In the genomic region with DNA sequence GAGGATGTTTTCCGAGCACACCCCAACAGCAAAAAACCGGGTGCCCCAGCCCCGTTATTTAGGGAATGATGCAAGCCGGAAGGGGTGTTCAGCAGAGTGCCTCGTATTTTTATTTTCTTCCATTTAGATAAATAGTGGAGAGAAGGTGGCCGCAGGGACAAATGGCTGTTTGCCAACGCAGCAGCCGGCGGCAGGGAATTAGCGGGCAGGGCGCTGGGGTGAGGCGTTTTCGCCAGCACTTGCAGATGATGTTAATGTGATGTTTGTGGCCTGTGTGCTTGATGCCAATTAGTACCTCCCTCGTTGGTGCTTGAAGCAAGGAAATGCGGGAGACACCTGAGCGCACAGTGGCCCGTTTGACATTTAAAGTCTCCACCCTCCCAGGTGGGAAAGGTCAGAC, we compare ENCODE assay signal across 1 cellular context.
TF ChIP-seq lines count a peak whose summit lies in the region.

No MANE protein-coding gene starts in this region.

TF ChIP-seq in WTC11, 78 proteins besides CTCF, POLR2A, EP300 and RAD21 (continued from another document):
- TF ChIP-seq, protein P1, sequence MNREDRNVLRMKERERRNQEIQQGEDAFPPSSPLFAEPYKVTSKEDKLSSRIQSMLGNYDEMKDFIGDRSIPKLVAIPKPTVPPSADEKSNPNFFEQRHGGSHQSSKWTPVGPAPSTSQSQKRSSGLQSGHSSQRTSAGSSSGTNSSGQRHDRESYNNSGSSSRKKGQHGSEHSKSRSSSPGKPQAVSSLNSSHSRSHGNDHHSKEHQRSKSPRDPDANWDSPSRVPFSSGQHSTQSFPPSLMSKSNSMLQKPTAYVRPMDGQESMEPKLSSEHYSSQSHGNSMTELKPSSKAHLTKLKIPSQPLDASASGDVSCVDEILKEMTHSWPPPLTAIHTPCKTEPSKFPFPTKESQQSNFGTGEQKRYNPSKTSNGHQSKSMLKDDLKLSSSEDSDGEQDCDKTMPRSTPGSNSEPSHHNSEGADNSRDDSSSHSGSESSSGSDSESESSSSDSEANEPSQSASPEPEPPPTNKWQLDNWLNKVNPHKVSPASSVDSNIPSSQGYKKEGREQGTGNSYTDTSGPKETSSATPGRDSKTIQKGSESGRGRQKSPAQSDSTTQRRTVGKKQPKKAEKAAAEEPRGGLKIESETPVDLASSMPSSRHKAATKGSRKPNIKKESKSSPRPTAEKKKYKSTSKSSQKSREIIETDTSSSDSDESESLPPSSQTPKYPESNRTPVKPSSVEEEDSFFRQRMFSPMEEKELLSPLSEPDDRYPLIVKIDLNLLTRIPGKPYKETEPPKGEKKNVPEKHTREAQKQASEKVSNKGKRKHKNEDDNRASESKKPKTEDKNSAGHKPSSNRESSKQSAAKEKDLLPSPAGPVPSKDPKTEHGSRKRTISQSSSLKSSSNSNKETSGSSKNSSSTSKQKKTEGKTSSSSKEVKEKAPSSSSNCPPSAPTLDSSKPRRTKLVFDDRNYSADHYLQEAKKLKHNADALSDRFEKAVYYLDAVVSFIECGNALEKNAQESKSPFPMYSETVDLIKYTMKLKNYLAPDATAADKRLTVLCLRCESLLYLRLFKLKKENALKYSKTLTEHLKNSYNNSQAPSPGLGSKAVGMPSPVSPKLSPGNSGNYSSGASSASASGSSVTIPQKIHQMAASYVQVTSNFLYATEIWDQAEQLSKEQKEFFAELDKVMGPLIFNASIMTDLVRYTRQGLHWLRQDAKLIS (CRISPR knock-in tag; IDR thresholded peaks at IDR 0.05; ENCODE audit: borderline replicate concordance), result no peak
- no peak for TF ChIP-seq ATF1 (CRISPR knock-in tag; IDR thresholded peaks at IDR 0.05)
- TF ChIP-seq TCF7 (CRISPR knock-in tag; IDR thresholded peaks at IDR 0.05; ENCODE audit: low read depth), result no peak
- no peak for TF ChIP-seq ETV6 (CRISPR knock-in tag; IDR thresholded peaks at IDR 0.05)
- TF ChIP-seq SMAD4 (CRISPR knock-in tag; IDR thresholded peaks at IDR 0.05), result no peak
- TF ChIP-seq ATF3 (CRISPR knock-in tag; conservative IDR thresholded peaks at IDR 0.05), result no peak
- TF ChIP-seq MAX (CRISPR knock-in tag; IDR thresholded peaks at IDR 0.05), result no peak
- TF ChIP-seq ZNF396 (CRISPR knock-in tag; IDR thresholded peaks at IDR 0.05; ENCODE audit: borderline replicate concordance), result no peak
- no peak for TF ChIP-seq IRF2 (CRISPR knock-in tag; IDR thresholded peaks at IDR 0.05; ENCODE audit: borderline replicate concordance, low read depth)
- TF ChIP-seq STAT6 (CRISPR knock-in tag; conservative IDR thresholded peaks at IDR 0.05; ENCODE audit: low read depth), result no peak
- TF ChIP-seq NR2C2 (CRISPR knock-in tag; IDR thresholded peaks at IDR 0.05), result no peak
- TF ChIP-seq, protein P2, sequence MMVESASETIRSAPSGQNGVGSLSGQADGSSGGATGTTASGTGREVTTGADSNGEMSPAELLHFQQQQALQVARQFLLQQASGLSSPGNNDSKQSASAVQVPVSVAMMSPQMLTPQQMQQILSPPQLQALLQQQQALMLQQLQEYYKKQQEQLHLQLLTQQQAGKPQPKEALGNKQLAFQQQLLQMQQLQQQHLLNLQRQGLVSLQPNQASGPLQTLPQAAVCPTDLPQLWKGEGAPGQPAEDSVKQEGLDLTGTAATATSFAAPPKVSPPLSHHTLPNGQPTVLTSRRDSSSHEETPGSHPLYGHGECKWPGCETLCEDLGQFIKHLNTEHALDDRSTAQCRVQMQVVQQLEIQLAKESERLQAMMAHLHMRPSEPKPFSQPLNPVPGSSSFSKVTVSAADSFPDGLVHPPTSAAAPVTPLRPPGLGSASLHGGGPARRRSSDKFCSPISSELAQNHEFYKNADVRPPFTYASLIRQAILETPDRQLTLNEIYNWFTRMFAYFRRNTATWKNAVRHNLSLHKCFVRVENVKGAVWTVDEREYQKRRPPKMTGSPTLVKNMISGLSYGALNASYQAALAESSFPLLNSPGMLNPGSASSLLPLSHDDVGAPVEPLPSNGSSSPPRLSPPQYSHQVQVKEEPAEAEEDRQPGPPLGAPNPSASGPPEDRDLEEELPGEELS (CRISPR knock-in tag; IDR thresholded peaks at IDR 0.05), result no peak
- TF ChIP-seq ZNF416 (CRISPR knock-in tag; IDR thresholded peaks at IDR 0.05), result no peak
- TF ChIP-seq ZNF263 (CRISPR knock-in tag; IDR thresholded peaks at IDR 0.05; ENCODE audit: low read depth), result no peak
- TF ChIP-seq NR1H2 (CRISPR knock-in tag; IDR thresholded peaks at IDR 0.05), result no peak
- TF ChIP-seq RORB (CRISPR knock-in tag; IDR thresholded peaks at IDR 0.05), result no peak
